Comparison of ENCODE assay signal across 10 cellular contexts in the genomic region with DNA sequence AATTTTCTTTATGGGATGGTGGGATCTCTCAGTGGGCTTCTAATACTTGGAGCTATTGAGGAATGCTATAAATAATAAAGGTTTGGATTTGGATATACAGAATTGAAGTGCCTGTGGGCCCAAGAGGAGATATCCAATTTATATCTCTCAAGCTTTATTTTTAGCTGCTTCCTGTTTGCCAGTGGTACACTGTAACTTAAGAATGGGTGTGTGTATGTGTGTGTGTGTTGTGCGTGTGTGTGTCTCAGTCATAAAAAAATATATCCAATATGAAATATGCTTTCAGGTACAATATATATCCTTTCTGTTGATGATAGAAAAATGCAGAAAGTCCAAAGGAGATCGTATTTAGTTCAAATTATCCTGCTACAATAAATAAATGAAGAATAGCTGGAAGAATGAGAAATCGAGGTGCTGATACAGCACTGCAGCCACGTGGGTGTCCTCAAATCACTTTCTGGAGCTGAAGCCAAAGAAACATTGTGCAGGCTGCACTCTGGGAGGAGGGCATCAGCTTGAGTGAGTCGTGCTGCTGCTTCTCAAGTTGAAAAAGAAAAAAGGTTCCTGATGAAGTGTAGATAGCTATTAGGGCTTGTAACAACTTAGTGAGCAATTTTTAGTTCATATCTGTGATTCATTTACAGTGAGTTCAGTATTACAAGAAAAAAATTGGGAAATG. TPM values are rescaled to one million over a fixed set of nuclear protein-coding genes. Genes with fewer than 3 reads are reported as not detected.
DNase-seq lines count a peak whose midpoint lies in the region; ATAC-seq, FAIRE-seq and TF ChIP-seq lines count a peak whose summit lies in the region.
"Had no signal": no experiment of that assay in that cellular context is flagged by ENCODE, and none has a peak within 500 bp of the region (broad histone marks: within the 10 kb centered on the region; RNA-seq: fewer than 3 reads in every experiment).

No MANE protein-coding gene starts in this region.

- TF ChIP-seq CTCF in testis (IDR thresholded peaks at IDR 0.05), result no peak

- H3K36me3 ChIP-seq in testis (ENCODE audit: low read depth, missing control alignments), result no peaks in the 10 kb centered on the region

- ATAC-seq in GM18520 (IDR thresholded peaks at IDR 0.05; ENCODE audit: unreplicated experiment), result no peak
- ATAC-seq: activated T-cell treated with anti-CD3 and anti-CD28 coated beads, Interleukin-2, amount 50 U/mL, for 72 hours had no signal

- no peaks in the 10 kb centered on the region for H3K9me3 ChIP-seq in testis

- no peak overlapping the region for H3K4me3 ChIP-seq in testis

- peak; percentile 14 for DNase-seq in DMS79 treated with DMSO at 0.1 percent for 48 hours (lab: John Stamatoyannopoulos, UW)
- DNase-seq in DMS79 (lab: John Stamatoyannopoulos, UW), result no peak
- peak; percentile 31 for DNase-seq in astrocyte of the hippocampus (ENCODE audit: low read depth, low spot score)
- peak; percentile 75 for DNase-seq in testis
- no peak for DNase-seq in NCI-H526 treated with DMSO at 0.1 percent for 48 hours (lab: John Stamatoyannopoulos, UW)
- DNase-seq in NCI-H1048 (lab: John Stamatoyannopoulos, UW), result no peak
- DNase-seq: activated T-cell treated with anti-CD3 and anti-CD28 coated beads, Interleukin-2, amount 50 U/mL, for 72 hours had no signal

- intact Hi-C loops in testis (cut with DNase I; ENCODE audit: low total_unique reads), result no loop called here

- no peaks in the 10 kb centered on the region for H3K27me3 ChIP-seq in testis

- peaks cover 13% of the 10 kb centered on the region for H3K4me1 ChIP-seq in testis

- no peak for TF ChIP-seq POLR2A in testis (IDR thresholded peaks at IDR 0.05)

- FAIRE-seq in islet of Langerhans (lab: Jason Lieb, UNC), result peak; percentile 58

- 27 to 32% methylated on average over 5 of the region's 5 CpGs for WGBS in testis, 2 donors

- H3K27ac ChIP-seq in testis, result peak overlapping the region in 1 of 2 donors; percentile 0

RNA-seq across cellular contexts. Expression of a gene that starts 40.3 kb away (rescaled TPM):
- 10 to 100 TPM; 35.1 to 49.3 TPM for total RNA-seq in testis
- polyA plus RNA-seq in testis (ENCODE audit: insufficient read depth, low read depth, low replicate concordance), result 31.5 TPM

RNA-seq across cellular contexts. Expression of a gene that starts 50.1 kb away (rescaled TPM):
- total RNA-seq in testis, result 10 to 100 TPM in 1 of 2 donors, 1 to 10 TPM in 1; 9.7 to 10.4 TPM
- polyA plus RNA-seq in testis (ENCODE audit: insufficient read depth, low read depth, low replicate concordance), result 15.7 TPM
- total RNA-seq: A172 had no signal

Comparison
In these comparisons a context has a peak if more than half of its experiments do, and no peak if none do; other contexts are left out.
1. DNase-seq: peak in DMS79 treated with DMSO at 0.1 percent for 48 hours (single experiment), astrocyte of the hippocampus (single experiment) and testis (single experiment); none in DMS79 (single experiment), NCI-H526 treated with DMSO at 0.1 percent for 48 hours (single experiment) and NCI-H1048 (single experiment).